29 cellular contexts compared by ENCODE assay signal in genomic region chr1:208129057-208129456, GRCh38.
"Had no signal": no experiment of that assay in that cellular context is flagged by ENCODE, and none has a peak within 500 bp of the region (broad histone marks: within the 10 kb centered on the region; RNA-seq: fewer than 3 reads in every experiment).

No MANE protein-coding gene starts in this region.

- H3K4me3 ChIP-seq: PC-9 had no signal

- ATAC-seq: activated CD8-positive, alpha-beta memory T cell treated with anti-CD3 and anti-CD28 coated beads, Interleukin-2, amount 10 ng/mL, durations not matched to agents 7 days and 5 days; activated naive CD8-positive, alpha-beta T cell treated with anti-CD3 and anti-CD28 coated beads, Interleukin-2, amount 50 U/mL, for 24 hours; Right ventricle myocardium inferior had no signal

- DNase-seq: activated CD4-positive, alpha-beta memory T cell treated with anti-CD3 and anti-CD28 coated beads, Interleukin-2, amount 10 ng/mL, durations not matched to agents 7 days and 5 days; activated CD4-positive, alpha-beta T cell treated with anti-CD3 and anti-CD28 coated beads for 1 hour; activated CD4-positive, alpha-beta T cell treated with anti-CD3 and anti-CD28 coated beads for 48 hours; activated CD4-positive, CD25-positive, alpha-beta regulatory T cell; activated CD8-positive, alpha-beta memory T cell treated with anti-CD3 and anti-CD28 coated beads for 24 hours; activated CD8-positive, alpha-beta memory T cell treated with anti-CD3 and anti-CD28 coated beads, Interleukin-2, amount 10 ng/mL, durations not matched to agents 7 days and 5 days; activated CD8-positive, alpha-beta memory T cell treated with anti-CD3 and anti-CD28 coated beads, Interleukin-2, amount 50 U/mL, for 48 hours; activated effector memory CD4-positive, alpha-beta T cell treated with Interleukin-2 at 50 U/mL for 16 hours; activated naive CD4-positive, alpha-beta T cell treated with anti-CD3 and anti-CD28 coated beads, Interleukin-2, amount 10 ng/mL, durations not matched to agents 7 days and 5 days; activated naive CD8-positive, alpha-beta T cell treated with anti-CD3 and anti-CD28 coated beads, Interleukin-2, amount 50 U/mL, for 24 hours; activated T-cell treated with anti-CD3 and anti-CD28 coated beads, Interleukin-2, amount 50 U/mL, for 48 hours; anterior cingulate cortex; caudate nucleus; cerebellar nuclear complex; Kasumi-1; KG1; MM.1S; MV-4-11; NCI-H1436 treated with DMSO at 0.1 percent for 48 hours; NCI-H1694 treated with DMSO at 0.1 percent for 48 hours; NCI-H2029; NCI-H446 treated with DMSO at 0.1 percent for 48 hours; NCI-H524; PC-9; SIG-M5; T1000; WERI-Rb-1 had no signal

- H3K27ac ChIP-seq: PC-9, RWPE1, WERI-Rb-1 had no signal
